ENCODE assay signal across 12 cellular contexts in genomic region chr15:40087991-40088928, GRCh38. TPM values are rescaled to one million over a fixed set of nuclear protein-coding genes. Genes with fewer than 3 reads are reported as not detected.
DNase-seq lines count a peak whose midpoint lies in the region; ATAC-seq and TF ChIP-seq lines count a peak whose summit lies in the region.
"Had no signal": no experiment of that assay in that cellular context is flagged by ENCODE, and none has a peak within 500 bp of the region (broad histone marks: within the 10 kb centered on the region; RNA-seq: fewer than 3 reads in every experiment).

No MANE protein-coding gene starts in this region.

- no peaks in the 10 kb centered on the region; the same call in 1 of the 2 replicates for H3K36me3 ChIP-seq in ES-I3 (ENCODE audit: insufficient read depth, low read length)
- no peaks in the 10 kb centered on the region for H3K36me3 ChIP-seq in Panc1 (ENCODE audit: control insufficient read depth, insufficient read depth, low read length)

- peak overlapping the region; percentile 14; the same call in 1 of the 2 replicates for H3K27ac ChIP-seq in Panc1 (ENCODE audit: low read length)

- CTCF ChIA-PET in Panc1 (lab: Charles Lee): interaction anchor here (0.5 kb wide), 1 partner anchor 29 kb away, joined by 3 read pairs; no protein-coding TSS in a partner anchor

- no TSS peak for BruUV-seq in Panc1 (replicated peaks; lab: Mats Ljungman, UMichigan)

- H3K9me3 ChIP-seq in ES-I3 (ENCODE audit: control insufficient read depth, insufficient read depth, low read length): no peaks in the 10 kb centered on the region
- H3K9me3 ChIP-seq in Panc1 (ENCODE audit: control insufficient read depth, insufficient read depth, low read depth, low read length): no peaks in the 10 kb centered on the region

- H3K4me3 Mint-ChIP-seq in osteocyte (ENCODE audit: unreplicated experiment): no peak overlapping the region
- H3K4me3 Mint-ChIP-seq: activated T-cell treated with anti-CD3 and anti-CD28 coated beads, Interleukin-2, amount 50 U/mL, for 24 hours; CD8-positive, alpha-beta T cell had no signal

- no peak overlapping the region for H3K4me3 ChIP-seq in Panc1 (ENCODE audit: low read depth in 2 of 2, low read length in 2 of 2)

- peak overlapping the region; percentile 65 for H3K27ac Mint-ChIP-seq in osteocyte (ENCODE audit: unreplicated experiment)
- H3K27ac Mint-ChIP-seq: activated T-cell treated with anti-CD3 and anti-CD28 coated beads, Interleukin-2, amount 50 U/mL, for 24 hours; CD8-positive, alpha-beta T cell had no signal

- H3K9ac ChIP-seq in ES-I3 (ENCODE audit: low read depth, low read length): peak overlapping the region; percentile 0; the same call in 1 of the 2 replicates

- TF ChIP-seq CTCF in Panc1 (IDR thresholded peaks at IDR 0.05) (no peak), osteocyte (IDR thresholded peaks at IDR 0.05) (no peak), GM20000 (IDR thresholded peaks at IDR 0.05; ENCODE audit: extremely low read depth, missing control alignments) (no peak)

- DNase-seq in Panc1 (ENCODE audit: low read depth, low spot score) (no peak), Right ventricle myocardium inferior (ENCODE audit: missing footprints) (peak; percentile 78), osteocyte (ENCODE audit: extremely low spot score, unreplicated experiment) (no peak), GM20000 (ENCODE audit: low spot score) (no peak), 8988T (no peak)
- no peak for DNase-seq in stimulated activated naive CD4-positive, alpha-beta T cell (lab: John Stamatoyannopoulos, UW)
- DNase-seq: activated T-cell treated with anti-CD3 and anti-CD28 coated beads, Interleukin-2, amount 50 U/mL, for 24 hours; CD8-positive, alpha-beta T cell; NCI-H510A treated with DMSO at 0.1 percent for 48 hours; T1000 had no signal

- intact Hi-C loops in Panc1 (cut with micrococcal nuclease; ENCODE audit: unreplicated experiment): no loop called here
- intact Hi-C loops in Right ventricle myocardium inferior (cut with DNase I): no loop called here

- ATAC-seq in Panc1: peak; percentile 15; the same call in 1 of the 2 replicates
- ATAC-seq in Right ventricle myocardium inferior: peak; percentile 53
- ATAC-seq in HG03139 (IDR thresholded peaks at IDR 0.05; ENCODE audit: unreplicated experiment): no peak
- ATAC-seq: CD8-positive, alpha-beta T cell had no signal

- H3K9me3 Mint-ChIP-seq in osteocyte (ENCODE audit: unreplicated experiment): no peaks in the 10 kb centered on the region
- H3K9me3 Mint-ChIP-seq: activated T-cell treated with anti-CD3 and anti-CD28 coated beads, Interleukin-2, amount 50 U/mL, for 24 hours; CD8-positive, alpha-beta T cell had no signal

- H3K4me1 Mint-ChIP-seq in osteocyte (ENCODE audit: unreplicated experiment): peaks cover 80% of the 10 kb centered on the region

- peaks cover 22% of the 10 kb centered on the region for H3K36me3 Mint-ChIP-seq in osteocyte (ENCODE audit: unreplicated experiment)
- H3K36me3 Mint-ChIP-seq: CD8-positive, alpha-beta T cell had no signal

- no peaks in the 10 kb centered on the region for H3K27me3 ChIP-seq in Panc1 (ENCODE audit: control insufficient read depth, insufficient read depth, low read length)

- POLR2A ChIA-PET in Panc1 (lab: Charles Lee): interaction anchor here (1.0 kb wide), 1 partner anchor 16 kb away, joined by 3 read pairs; no protein-coding TSS in a partner anchor

- no peaks in the 10 kb centered on the region for H3K27me3 Mint-ChIP-seq in osteocyte (ENCODE audit: unreplicated experiment)

- H3K4me1 ChIP-seq in ES-I3 (ENCODE audit: insufficient read depth, low read length) (peaks cover 53% of the 10 kb centered on the region), Panc1 (ENCODE audit: control insufficient read depth, insufficient read depth, low read length) (peaks cover 21% of the 10 kb centered on the region)

- in situ Hi-C loops in Panc1 (cut with HindIII; ENCODE audit: low pct_unique_long_range_greater_than_20kb, low sequenced_read_pairs): no loop called here

RNA-seq across cellular contexts. Expression of gene BMF, which starts 20.4 kb away (rescaled TPM):
- total RNA-seq in Panc1 (2021; ENCODE audit: unreplicated experiment) (7.8 TPM), Right ventricle myocardium inferior (3.2 TPM), osteocyte (39.3 and 46.6 TPM in 2 replicates)
- 9.4 TPM for polyA plus RNA-seq in Panc1 (2012; ENCODE audit: insufficient read length)

RNA-seq across cellular contexts. Expression of gene SRP14, which starts 49.3 kb away (rescaled TPM):
- total RNA-seq in Panc1 (2021; ENCODE audit: unreplicated experiment) (166 TPM), Right ventricle myocardium inferior (232 TPM), osteocyte (181 and 196 TPM in 2 replicates)
- 372 TPM for polyA plus RNA-seq in Panc1 (2012; ENCODE audit: insufficient read length)
